1 cellular context compared by ENCODE assay signal in the genomic region with DNA sequence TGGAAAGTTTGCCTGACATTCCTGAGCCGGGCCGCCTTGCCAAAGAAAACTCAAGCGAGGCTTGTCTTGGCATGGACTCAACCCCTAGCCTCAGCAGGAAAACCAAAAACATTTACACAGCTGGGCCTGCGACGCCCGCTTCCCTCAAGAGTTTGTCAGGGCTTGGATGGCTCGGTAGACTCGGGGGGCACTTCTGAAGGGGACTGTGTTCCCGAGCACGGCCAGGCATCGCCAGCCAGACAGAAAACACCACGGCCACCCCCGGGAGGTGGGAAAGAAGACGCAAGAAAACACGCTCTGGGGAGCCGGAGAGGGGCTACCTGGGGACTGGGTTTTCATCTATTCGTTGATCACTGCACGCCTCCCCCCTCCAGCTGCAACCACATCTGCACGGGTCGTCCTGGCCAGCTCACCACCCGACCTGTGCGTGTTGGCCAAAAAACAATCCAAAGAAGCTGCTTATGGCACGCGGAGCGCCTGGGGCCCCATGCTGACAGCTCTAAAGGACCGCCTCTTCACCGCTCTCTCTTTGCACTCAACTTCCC.
TF ChIP-seq lines count a peak whose summit lies in the region.

No MANE protein-coding gene starts in this region.

TF ChIP-seq in SK-N-SH treated with all-trans-retinoic acid at 6 μM for 48 hours, 23 proteins besides CTCF, POLR2A, EP300 and RAD21 (continued from another document):
- TF ChIP-seq TSHZ2 (CRISPR knock-in tag; IDR thresholded peaks at IDR 0.05) = no peak
- no peak for TF ChIP-seq BACH2 (CRISPR knock-in tag; IDR thresholded peaks at IDR 0.05; ENCODE audit: borderline replicate concordance)
- TF ChIP-seq CSDC2 (CRISPR knock-in tag; IDR thresholded peaks at IDR 0.05) = no peak
